Comparison of ENCODE assay signal across 16 cellular contexts in genomic region chr6:27141472-27142015, GRCh38.
DNase-seq lines count a peak whose midpoint lies in the region; ATAC-seq, FAIRE-seq and TF ChIP-seq lines count a peak whose summit lies in the region.
"Had no signal": no experiment of that assay in that cellular context is flagged by ENCODE, and none has a peak within 500 bp of the region (broad histone marks: within the 10 kb centered on the region; RNA-seq: fewer than 3 reads in every experiment).

No MANE protein-coding gene starts in this region.

- no peak overlapping the region; the same call in 1 of the 2 replicates for H3K14ac ChIP-seq in H9 (ENCODE audit: insufficient read depth, low read length)

- CTCF ChIA-PET in CD8-positive, alpha-beta T cell (lab: Charles Lee): interaction anchor here (0.6 kb wide), 1 partner anchor 16 kb away, joined by 3 read pairs; no protein-coding TSS in a partner anchor
- CTCF ChIA-PET in T-cell (lab: Charles Lee): interaction anchor here in 1 of 2 donors (0.6 kb wide), 1 partner anchor 1117 kb away, joined by 4 read pairs; no protein-coding TSS in a partner anchor

- no peaks in the 10 kb centered on the region for H3K79me1 ChIP-seq in H9 (ENCODE audit: insufficient read depth, low read depth, low read length, poor library complexity, severe bottlenecking)

- H2AFZ ChIP-seq in H9 (ENCODE audit: low read length): no peak overlapping the region

- no peak overlapping the region for H3K56ac ChIP-seq in H9 (ENCODE audit: insufficient read length, low read depth, low read length)

- POLR2A ChIA-PET in CD8-positive, alpha-beta T cell (lab: Charles Lee): no interaction called here
- POLR2A ChIA-PET in T-cell (lab: Charles Lee): interaction anchor here in 1 of 2 donors (0.7 kb wide), 1 partner anchor 9 kb away, joined by 3 read pairs; no protein-coding TSS in a partner anchor

- no peak overlapping the region for H2BK12ac ChIP-seq in H9 (ENCODE audit: insufficient read length, low read depth, low read length)

- H3K4ac ChIP-seq in H9 (ENCODE audit: low read depth, low read length): no peak overlapping the region

- no peak overlapping the region for H2BK5ac ChIP-seq in H9 (ENCODE audit: insufficient read length, low read length)

- H3K4me3 ChIP-seq in CD8-positive, alpha-beta T cell (ENCODE audit: low read depth, low read length): no peak overlapping the region
- H3K4me3 ChIP-seq: cardiac muscle cell, esophagus muscularis mucosa had no signal

- H2AK5ac ChIP-seq in H9 (ENCODE audit: insufficient read length, low read length): no peak overlapping the region

- H2BK15ac ChIP-seq in H9 (ENCODE audit: low read depth, low read length): no peak overlapping the region

- H3K27ac Mint-ChIP-seq in CD8-positive, alpha-beta T cell: peak overlapping the region; percentile 0
- H3K27ac Mint-ChIP-seq in H9 (peak overlapping the region; percentile 8 to 91 (median 22); a peak in 3 of 7 replicates), T-cell (peak overlapping the region; percentile 60 to 70), immature natural killer cell (peak overlapping the region in 3 of 6 donors; percentile 84 to 97 (median 84))

- H3K9me3 Mint-ChIP-seq in CD8-positive, alpha-beta T cell: no peaks in the 10 kb centered on the region
- H3K9me3 Mint-ChIP-seq in H9: no peaks in the 10 kb centered on the region; a peak in 1 of 5 replicates
- H3K9me3 Mint-ChIP-seq in T-cell: no peaks in the 10 kb centered on the region
- no peaks in the 10 kb centered on the region for H3K9me3 Mint-ChIP-seq in immature natural killer cell

- TF ChIP-seq CTCF in CD8-positive, alpha-beta T cell (IDR thresholded peaks at IDR 0.05): no peak
- TF ChIP-seq CTCF in H9 (conservative IDR thresholded peaks at IDR 0.05): no peak

- no peak overlapping the region for H4K5ac ChIP-seq in H9 (ENCODE audit: insufficient read length, low read depth, low read length)

- no peak overlapping the region for H2BK120ac ChIP-seq in H9 (ENCODE audit: low read depth, low read length, poor library complexity, severe bottlenecking)

- ATAC-seq in CD8-positive, alpha-beta T cell: no peak
- ATAC-seq in T-cell (replicated peaks in 1 of 4) (no peak), HG03097 (IDR thresholded peaks at IDR 0.05; ENCODE audit: low FRiP score, unreplicated experiment) (no peak), HG03378 (IDR thresholded peaks at IDR 0.05; ENCODE audit: unreplicated experiment) (no peak)

- peaks cover 37% of the 10 kb centered on the region for H3K4me1 ChIP-seq in CD8-positive, alpha-beta T cell (ENCODE audit: insufficient read depth, low read length)
- peaks cover 2% of the 10 kb centered on the region; the same call in 1 of the 2 replicates for H3K4me1 ChIP-seq in H9 (ENCODE audit: insufficient read depth, low read length)

- no peak overlapping the region for H4K8ac ChIP-seq in H9 (replicated peaks; ENCODE audit: insufficient read length, low read depth, low read length)

- peaks cover 6% of the 10 kb centered on the region for H3K23me2 ChIP-seq in H9 (ENCODE audit: insufficient read length, low read depth, low read length, poor library complexity, severe bottlenecking)

- peak overlapping the region; percentile 74 for H3K4me2 ChIP-seq in H9 (ENCODE audit: insufficient read depth, insufficient read length, low read length)

- H4K20me1 ChIP-seq in H9 (ENCODE audit: control insufficient read depth, insufficient read depth, insufficient read length): no peaks in the 10 kb centered on the region

- no peaks in the 10 kb centered on the region for H3K27me3 ChIP-seq in CD8-positive, alpha-beta T cell (ENCODE audit: insufficient read depth, low read length)
- H3K27me3 ChIP-seq in H9 (ENCODE audit: insufficient read depth, low read length): no peaks in the 10 kb centered on the region
- H3K27me3 ChIP-seq: cardiac muscle cell, esophagus muscularis mucosa had no signal

- peaks cover 6% of the 10 kb centered on the region for H3K36me3 Mint-ChIP-seq in CD8-positive, alpha-beta T cell
- H3K36me3 Mint-ChIP-seq in H9 (ENCODE audit: insufficient read depth in 1 of 3, low read depth in 3 of 3) (peaks cover 0 to 10% (median 6%) of the 10 kb centered on the region in 3 experiments; a peak in 5 of 7 replicates), T-cell (no peaks in the 10 kb centered on the region), immature natural killer cell (peaks cover 0 to 4% (median 3%) of the 10 kb centered on the region in 3 donors)

- H3K9ac ChIP-seq in H9 (ENCODE audit: extremely low read depth, insufficient read length, low read length): peak overlapping the region; percentile 47

- FAIRE-seq in HTR-8/SVneo (lab: Jason Lieb, UNC): no peak
- FAIRE-seq: keratinocyte had no signal

- H2BK20ac ChIP-seq in H9 (ENCODE audit: low read depth, low read length, poor library complexity, severe bottlenecking): no peak overlapping the region

- H3K23ac ChIP-seq in H9 (ENCODE audit: insufficient read length, low read depth, low read length): no peak overlapping the region

- no peak overlapping the region for H3K18ac ChIP-seq in H9 (ENCODE audit: insufficient read length, low read depth, low read length)

- no peak overlapping the region for H4K91ac ChIP-seq in H9 (ENCODE audit: insufficient read length, low read depth, low read length)

- peaks cover 48% of the 10 kb centered on the region for H3K4me1 Mint-ChIP-seq in CD8-positive, alpha-beta T cell (ENCODE audit: low read depth)
- H3K4me1 Mint-ChIP-seq in H9 (peaks cover 31 to 37% of the 10 kb centered on the region in 2 experiments), T-cell (peaks cover 53 to 66% (median 53%) of the 10 kb centered on the region in 3 donors), immature natural killer cell (peaks cover 41 to 42% of the 10 kb centered on the region in 2 donors)

- no peak overlapping the region for H3K27ac ChIP-seq in CD8-positive, alpha-beta T cell (ENCODE audit: low read depth, low read length)
- H3K27ac ChIP-seq in H9 (ENCODE audit: insufficient read length, low read depth, low read length): no peak overlapping the region
- H3K27ac ChIP-seq: cardiac muscle cell, esophagus muscularis mucosa had no signal

- H3K4me3 Mint-ChIP-seq in CD8-positive, alpha-beta T cell: no peak overlapping the region
- H3K4me3 Mint-ChIP-seq in H9 (peak overlapping the region; percentile 93 to 99), T-cell (peak overlapping the region; percentile 39 to 97 (median 63)), immature natural killer cell (peak overlapping the region in 4 of 5 donors; percentile 15 to 70 (median 38))

- H3K36me3 ChIP-seq in CD8-positive, alpha-beta T cell (ENCODE audit: insufficient read depth, low read length): no peaks in the 10 kb centered on the region
- H3K36me3 ChIP-seq: cardiac muscle cell had no signal

- H3T11ph ChIP-seq in H9 (ENCODE audit: low read length): no peak overlapping the region

- no peaks in the 10 kb centered on the region; the same call in 1 of the 2 replicates for H3K79me2 ChIP-seq in H9 (ENCODE audit: insufficient read depth, low read length)

- no peak for DNase-seq in CD8-positive, alpha-beta T cell
- no peak for DNase-seq in H9
- DNase-seq in T-cell: no peak
- no peak for DNase-seq in immature natural killer cell
- no peak for DNase-seq in HTR-8/SVneo (ENCODE audit: insufficient read length, low spot score)
- DNase-seq in NK-92 treated with Interleukin-12 subunit alpha and Interleukin-12 subunit beta, amount 100 ng/mL, for 24 hours (lab: John Stamatoyannopoulos, UW): no peak
- DNase-seq: activated CD8-positive, alpha-beta memory T cell treated with anti-CD3 and anti-CD28 coated beads for 24 hours; DMS79 treated with DMSO at 0.1 percent for 48 hours; SHP77 treated with DMSO at 0.1 percent for 48 hours; stimulated activated CD4-positive, alpha-beta T cell treated with anti-CD3 and anti-CD28 coated beads, Interleukin-1b, Interleukin-23, amount 100 ng/mL, for 48 hours; substantia nigra had no signal

- H3K27me3 Mint-ChIP-seq in CD8-positive, alpha-beta T cell (ENCODE audit: low read depth): no peaks in the 10 kb centered on the region
- H3K27me3 Mint-ChIP-seq in H9 (ENCODE audit: low read depth) (peaks cover 3% of the 10 kb centered on the region; the same call in 1 of the 2 replicates), T-cell (no peaks in the 10 kb centered on the region), immature natural killer cell (ENCODE audit: low read depth in 3 of 3) (peaks cover 6 to 15% (median 6%) of the 10 kb centered on the region in 3 donors)

- intact Hi-C loops in CD8-positive, alpha-beta T cell (cut with DNase I, micrococcal nuclease): no loop called here

- no peaks in the 10 kb centered on the region for H3K9me3 ChIP-seq in CD8-positive, alpha-beta T cell (ENCODE audit: low read length)
- H3K9me3 ChIP-seq in H9 (ENCODE audit: control insufficient read depth, low read depth, low read length): no peaks in the 10 kb centered on the region
- H3K9me3 ChIP-seq: esophagus muscularis mucosa had no signal

- WGBS in H9 (ENCODE audit: extremely low coverage, insufficient read length, low lambda C conversion rate): no CpG with 5 or more reads among the region's 4 CpGs
